30 cellular contexts compared by ENCODE assay signal in the genomic region with DNA sequence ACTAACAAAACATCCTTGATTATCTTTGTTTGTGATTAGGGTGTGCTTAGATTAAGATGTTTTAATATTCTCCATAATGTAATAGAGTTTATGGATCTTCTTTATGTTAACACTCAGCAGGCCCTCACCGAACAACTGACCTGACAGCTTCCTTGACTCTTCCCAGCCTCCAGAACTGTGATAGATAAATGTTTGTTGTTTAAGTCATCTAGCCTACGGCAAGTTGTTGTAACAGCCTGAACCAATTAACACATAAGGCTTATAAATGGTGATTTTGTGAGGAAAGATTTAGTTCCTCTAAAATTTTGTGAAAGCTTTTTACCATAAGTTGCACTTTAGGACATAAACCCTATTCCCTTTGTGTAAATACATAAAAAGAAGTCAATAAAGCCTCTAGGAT.
"Had no signal": no experiment of that assay in that cellular context is flagged by ENCODE, and none has a peak within 500 bp of the region (broad histone marks: within the 10 kb centered on the region; RNA-seq: fewer than 3 reads in every experiment).

No MANE protein-coding gene starts in this region.

- H3K27me3 ChIP-seq: neural progenitor cell, ovary, right lobe of liver, sigmoid colon, spleen, suprapubic skin, testis, tibial artery, transverse colon, upper lobe of left lung, vagina had no signal

- H3K9me3 ChIP-seq: ovary, psoas muscle, right lobe of liver, sigmoid colon, spleen, suprapubic skin, testis, tibial artery, transverse colon, upper lobe of left lung, vagina had no signal

- H2AFZ ChIP-seq: neural progenitor cell, parathyroid adenoma had no signal

- H3K9me3 Mint-ChIP-seq: natural killer cell; nephron; neural progenitor cell; stimulated activated naive CD8-positive, alpha-beta T cell treated with anti-CD3 and anti-CD28 coated beads, Interleukin-15, amount 100 ng/mL, for 72 hours had no signal

- H3K27ac ChIP-seq: neural progenitor cell, ovary, parathyroid adenoma, psoas muscle, right lobe of liver, sigmoid colon, spleen, suprapubic skin, testis, tibial artery, transverse colon, upper lobe of left lung, vagina had no signal

- H3K4me3 Mint-ChIP-seq: natural killer cell; nephron; neural progenitor cell; stimulated activated memory B cell treated with anti-CD40 and anti-IgM and Interleukin-4, amounts not matched to agents 10 μg/mL and 1 μg/mL and 100 μg/mL, for 72 hours; stimulated activated naive CD8-positive, alpha-beta T cell treated with anti-CD3 and anti-CD28 coated beads, Interleukin-15, amount 100 ng/mL, for 72 hours had no signal

- H3K4me1 ChIP-seq: neural progenitor cell, parathyroid adenoma, psoas muscle, right lobe of liver, spleen, suprapubic skin, testis, tibial artery, transverse colon, upper lobe of left lung, vagina had no signal

- H3K36me3 Mint-ChIP-seq: natural killer cell; neural progenitor cell; stimulated activated memory B cell treated with anti-CD40 and anti-IgM and Interleukin-4, amounts not matched to agents 10 μg/mL and 1 μg/mL and 100 μg/mL, for 72 hours had no signal

- H3K27me3 Mint-ChIP-seq: progenitor cell of endocrine pancreas had no signal

- H3K9ac ChIP-seq: neural progenitor cell, parathyroid adenoma had no signal

- H3K36me3 ChIP-seq: neural progenitor cell, ovary, right lobe of liver, sigmoid colon, spleen, suprapubic skin, tibial artery, transverse colon, upper lobe of left lung, vagina had no signal

- H3K27ac Mint-ChIP-seq: natural killer cell; nephron; neural progenitor cell; progenitor cell of endocrine pancreas; stimulated activated memory B cell treated with anti-CD40 and anti-IgM and Interleukin-4, amounts not matched to agents 10 μg/mL and 1 μg/mL and 100 μg/mL, for 72 hours; stimulated activated naive CD8-positive, alpha-beta T cell treated with anti-CD3 and anti-CD28 coated beads, Interleukin-15, amount 100 ng/mL, for 72 hours had no signal

- H3K4me3 ChIP-seq: neural progenitor cell, ovary, psoas muscle, right lobe of liver, sigmoid colon, spleen, suprapubic skin, testis, tibial artery, transverse colon, upper lobe of left lung, vagina had no signal

- H3K4me1 Mint-ChIP-seq: natural killer cell; stimulated activated memory B cell treated with anti-CD40 and anti-IgM and Interleukin-4, amounts not matched to agents 10 μg/mL and 1 μg/mL and 100 μg/mL, for 72 hours; stimulated activated naive CD8-positive, alpha-beta T cell treated with anti-CD3 and anti-CD28 coated beads, Interleukin-15, amount 100 ng/mL, for 72 hours had no signal

- H3K79me2 ChIP-seq: parathyroid adenoma had no signal

- H3K4me2 ChIP-seq: neural progenitor cell had no signal

- DNase-seq: natural killer cell; occipital lobe; ovary; posterior cingulate gyrus; psoas muscle; right cardiac atrium; right lobe of liver; sigmoid colon; small intestine; spleen; stimulated activated CD4-positive, alpha-beta T cell treated with anti-CD3 and anti-CD28 coated beads, Interleukin-12 subunit alpha, Interleukin-12 subunit beta, amount 100 ng/mL, for 4 hours; stimulated activated CD4-positive, alpha-beta T cell treated with anti-CD3 and anti-CD28 coated beads, Interleukin-1b, Interleukin-23, amount 100 ng/mL, for 48 hours; stimulated activated CD4-positive, alpha-beta T cell treated with anti-CD3 and anti-CD28 coated beads, Interleukin-4, amount 100 ng/mL, for 1 hour; stimulated activated CD4-positive, alpha-beta T cell treated with anti-CD3 and anti-CD28 coated beads, Interleukin-4, amount 100 ng/mL, for 4 hours; stimulated activated CD8-positive, alpha-beta memory T cell treated with anti-CD3 and anti-CD28 coated beads, Interleukin-4, amount 100 ng/mL, for 48 hours; stimulated activated naive CD4-positive, alpha-beta T cell; stimulated activated naive CD8-positive, alpha-beta T cell treated with anti-CD3 and anti-CD28 coated beads, Interleukin-15, amount 100 ng/mL, for 72 hours; stimulated activated naive CD8-positive, alpha-beta T cell treated with anti-CD3 and anti-CD28 coated beads, Interleukin-15, Interleukin-2, amounts not matched to agents 100 U/mL and 50 U/mL, for 24 hours; substantia nigra; testis; tibial artery; transverse colon; upper lobe of left lung had no signal

- ATAC-seq: natural killer cell; psoas muscle; right cardiac atrium; right lobe of liver; stimulated activated memory B cell treated with anti-CD40 and anti-IgM and Interleukin-4, amounts not matched to agents 10 μg/mL and 1 μg/mL and 100 μg/mL, for 72 hours; stimulated activated naive CD8-positive, alpha-beta T cell treated with anti-CD3 and anti-CD28 coated beads, Interleukin-15, amount 100 ng/mL, for 72 hours; stimulated activated naive CD8-positive, alpha-beta T cell treated with anti-CD3 and anti-CD28 coated beads, Interleukin-15, Interleukin-2, amounts not matched to agents 100 U/mL and 50 U/mL, for 24 hours had no signal
